Comparison of ENCODE assay signal across 1 cellular context in genomic region chr2:47311764-47312503, GRCh38.
TF ChIP-seq lines count a peak whose summit lies in the region.

No MANE protein-coding gene starts in this region.

TF ChIP-seq in HEK293, 187 proteins besides CTCF, POLR2A, EP300 and RAD21 (continued from another document):
- TF ChIP-seq PRDM10 (tag by site-specific recombination; IDR thresholded peaks at IDR 0.05): peak; percentile 83
